In the genomic region with DNA sequence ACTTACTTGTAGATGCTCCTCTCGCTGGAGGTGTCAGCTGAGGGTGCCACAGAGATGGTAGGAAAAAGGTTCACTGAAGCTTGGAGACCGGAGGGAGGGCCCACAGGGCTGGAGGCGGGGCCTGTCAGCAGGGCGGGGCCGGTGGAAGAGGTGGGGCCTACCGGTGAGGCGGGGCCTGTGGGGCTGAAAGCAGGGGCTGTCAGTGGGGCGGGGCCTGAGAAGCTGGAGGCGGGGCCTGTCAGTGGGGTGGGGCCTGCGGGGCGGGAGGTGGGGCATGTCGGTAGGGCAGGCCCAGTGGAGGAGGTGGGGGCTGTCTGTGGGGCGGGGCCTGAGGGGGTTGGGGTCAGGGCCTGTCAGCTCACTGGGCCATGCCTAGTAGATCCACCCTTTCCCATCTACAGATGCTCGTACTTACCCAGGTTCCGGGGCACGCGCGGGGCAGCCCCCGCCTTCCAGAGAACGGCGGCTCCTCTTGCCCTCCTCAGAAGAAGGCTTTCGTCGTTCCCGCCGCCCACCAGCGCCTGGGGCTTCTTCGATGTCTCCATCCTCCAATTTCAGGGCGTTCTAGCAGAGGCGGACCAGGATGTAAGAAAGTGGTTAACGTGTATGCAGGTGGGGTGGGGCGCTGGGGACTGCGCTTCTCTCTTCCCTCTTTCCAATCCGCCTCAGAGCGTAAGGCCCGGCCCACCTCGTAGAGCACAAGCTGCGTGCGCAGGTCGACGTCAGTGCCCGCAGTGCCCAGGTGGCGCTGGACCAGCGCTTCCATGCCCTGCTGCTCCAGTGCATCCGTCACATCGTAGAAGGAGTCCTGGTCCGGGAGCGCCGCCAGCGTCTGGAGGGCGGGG, we compare ENCODE assay signal across 10 cellular contexts. TPM values are rescaled to one million over a fixed set of nuclear protein-coding genes. Genes with fewer than 3 reads are reported as not detected.
A peak's percentile ranks its signal among the peaks of the same experiment; 100 is the strongest.
DNase-seq lines count a peak whose midpoint lies in the region; ATAC-seq and TF ChIP-seq lines count a peak whose summit lies in the region.
"Had no signal": no experiment of that assay in that cellular context is flagged by ENCODE, and none has a peak within 500 bp of the region (broad histone marks: within the 10 kb centered on the region; RNA-seq: fewer than 3 reads in every experiment).

No MANE protein-coding gene starts in this region.

- no peak overlapping the region for H3K4me3 ChIP-seq in MG63
- no peak overlapping the region for H3K4me3 ChIP-seq in endodermal cell (ENCODE audit: low read length)
- no peak overlapping the region for H3K4me3 ChIP-seq in gastrocnemius medialis
- peak overlapping the region in 5 of 59 donors; percentile 5 to 37 (median 16) for H3K4me3 ChIP-seq in dorsolateral prefrontal cortex
- H3K4me3 ChIP-seq: pancreas, PC-9 had no signal

- no peaks in the 10 kb centered on the region for H3K27me3 Mint-ChIP-seq in activated CD4-positive, alpha-beta memory T cell treated with anti-CD3 and anti-CD28 coated beads for 36 hours
- no peaks in the 10 kb centered on the region for H3K27me3 Mint-ChIP-seq in endodermal cell (ENCODE audit: insufficient read depth)

- H3K9me3 Mint-ChIP-seq in activated CD4-positive, alpha-beta memory T cell treated with anti-CD3 and anti-CD28 coated beads for 36 hours = no peaks in the 10 kb centered on the region
- no peaks in the 10 kb centered on the region for H3K9me3 Mint-ChIP-seq in endodermal cell

- POLR2A ChIA-PET in GM10248 (lab: Yijun Ruan, JAX) = interaction anchor here (1.0 to 1.5 kb wide), 2 partner anchors 10 to 11 kb away, joined by 5 to 9 read pairs; partner anchors contain the start of genes FHOD1 and TMEM208
- POLR2A ChIA-PET in activated CD4-positive, alpha-beta memory T cell treated with anti-CD3 and anti-CD28 coated beads for 36 hours (lab: Charles Lee) = interaction anchor here (0.5 to 1.9 kb wide), 4 partner anchors 8 to 61 kb away, joined by 4 to 10 read pairs (median 7); partner anchors contain the start of genes FHOD1 and TMEM208

- peaks cover 21% of the 10 kb centered on the region for H3K4me1 Mint-ChIP-seq in activated CD4-positive, alpha-beta memory T cell treated with anti-CD3 and anti-CD28 coated beads for 36 hours (ENCODE audit: low read depth)
- H3K4me1 Mint-ChIP-seq in endodermal cell = peaks cover 6% of the 10 kb centered on the region

- H3K36me3 ChIP-seq in MG63 (peaks cover 2% of the 10 kb centered on the region), endodermal cell (ENCODE audit: control insufficient read depth, insufficient read depth, low read length) (peaks cover 89% of the 10 kb centered on the region), gastrocnemius medialis (peaks cover 0 to 74% of the 10 kb centered on the region in 2 donors)

- no peak overlapping the region for H3K9ac ChIP-seq in endodermal cell (ENCODE audit: extremely low read depth, low read length, poor library complexity, severe bottlenecking)

- intact Hi-C loops in activated CD4-positive, alpha-beta memory T cell treated with anti-CD3 and anti-CD28 coated beads for 36 hours (cut with micrococcal nuclease) = loop anchor here (1.0 kb wide), 2 partner anchors 8 to 9 kb away; partner anchors contain the start of gene TMEM208
- intact Hi-C loops in gastrocnemius medialis (cut with DNase I; ENCODE audit: low total_unique reads) (no loop called here), dorsolateral prefrontal cortex (cut with DNase I) (no loop called here)

- 88 to 97% methylated on average over 36 to 46 of the region's 50 CpGs for whole genome bisulfite sequencing in endodermal cell (ENCODE audit: insufficient coverage in 1 of 2, insufficient read length in 1 of 2), 2 experiments

- H3K27me3 ChIP-seq in MG63 = no peaks in the 10 kb centered on the region
- H3K27me3 ChIP-seq in endodermal cell (ENCODE audit: control insufficient read depth, insufficient read depth, low read length, poor library complexity, severe bottlenecking) = no peaks in the 10 kb centered on the region
- no peaks in the 10 kb centered on the region for H3K27me3 ChIP-seq in gastrocnemius medialis
- H3K27me3 ChIP-seq in dorsolateral prefrontal cortex = no peaks in the 10 kb centered on the region
- H3K27me3 ChIP-seq: pancreas had no signal

- H3K36me3 Mint-ChIP-seq in activated CD4-positive, alpha-beta memory T cell treated with anti-CD3 and anti-CD28 coated beads for 36 hours = peaks cover 36% of the 10 kb centered on the region
- H3K36me3 Mint-ChIP-seq in endodermal cell (ENCODE audit: low read depth) = peaks cover 57% of the 10 kb centered on the region

- CTCF ChIA-PET in GM10248 (lab: Yijun Ruan, JAX) = interaction anchor here (2.4 to 4.9 kb wide), 2 partner anchors 9 kb away, joined by 14 to 32 read pairs; partner anchors contain the start of genes FHOD1 and TMEM208
- CTCF ChIA-PET in activated CD4-positive, alpha-beta memory T cell treated with anti-CD3 and anti-CD28 coated beads for 36 hours (lab: Charles Lee) = interaction anchor here (1.6 to 1.8 kb wide), 4 partner anchors 8 to 10 kb away, joined by 4 to 5 read pairs (median 4); partner anchors contain the start of gene TMEM208

- in situ Hi-C loops in gastrocnemius medialis (cut with MboI; ENCODE audit: low sequenced_read_pairs in 4 of 4) = no loop called here

- H3K4me3 Mint-ChIP-seq in activated CD4-positive, alpha-beta memory T cell treated with anti-CD3 and anti-CD28 coated beads for 36 hours = peak overlapping the region; percentile 76
- no peak overlapping the region for H3K4me3 Mint-ChIP-seq in endodermal cell

- H3K27ac ChIP-seq in endodermal cell (ENCODE audit: low read depth, low read length) (no peak overlapping the region), gastrocnemius medialis (peak overlapping the region; percentile 94 to 99 (median 98)), dorsolateral prefrontal cortex (no peak overlapping the region)
- H3K27ac ChIP-seq: pancreas, PC-9 had no signal

- peaks cover 3% of the 10 kb centered on the region for H3K4me1 ChIP-seq in endodermal cell (ENCODE audit: control insufficient read depth, insufficient read depth, low read length)
- H3K4me1 ChIP-seq in gastrocnemius medialis = peaks cover 34 to 35% of the 10 kb centered on the region in 2 donors

- no peak for TF ChIP-seq POLR2A in gastrocnemius medialis (IDR thresholded peaks at IDR 0.05)

- DNase-seq in GM10248 (ENCODE audit: extremely low spot score) = peak; percentile 79
- DNase-seq in MG63 = peak; percentile 50
- DNase-seq in activated CD4-positive, alpha-beta memory T cell treated with anti-CD3 and anti-CD28 coated beads for 36 hours = peak; percentile 91
- peak; percentile 98 for DNase-seq in endodermal cell
- DNase-seq in gastrocnemius medialis = peak; percentile 43 to 82
- no peak for DNase-seq in NCI-H446 (lab: John Stamatoyannopoulos, UW)
- DNase-seq in dorsolateral prefrontal cortex = no peak

- no peak for TF ChIP-seq CTCF in GM10248 (IDR thresholded peaks at IDR 0.05; ENCODE audit: control extremely low read depth, extremely low read depth, low read depth, missing control alignments)
- TF ChIP-seq CTCF in endodermal cell (conservative IDR thresholded peaks at IDR 0.05) = no peak
- TF ChIP-seq CTCF in gastrocnemius medialis (IDR thresholded peaks at IDR 0.05 in 4 of 5, conservative IDR thresholded peaks at IDR 0.05 in 1 of 5) = no peak
- no peak for TF ChIP-seq CTCF in dorsolateral prefrontal cortex (IDR thresholded peaks at IDR 0.05 in 54 of 56, conservative IDR thresholded peaks at IDR 0.05 in 2 of 56; ENCODE audit: low read depth in 1 of 56, partially characterized antibody in 56 of 56)

- H3K27ac Mint-ChIP-seq in activated CD4-positive, alpha-beta memory T cell treated with anti-CD3 and anti-CD28 coated beads for 36 hours = peak overlapping the region; percentile 98
- H3K27ac Mint-ChIP-seq in endodermal cell = no peak overlapping the region

- ATAC-seq in gastrocnemius medialis (peak in 1 of 2 donors; percentile 18), GM19023 (IDR thresholded peaks at IDR 0.05; ENCODE audit: unreplicated experiment) (no peak)

- H3K9me3 ChIP-seq in MG63 (no peaks in the 10 kb centered on the region), endodermal cell (ENCODE audit: control insufficient read depth, low read length) (no peaks in the 10 kb centered on the region), gastrocnemius medialis (no peaks in the 10 kb centered on the region)
- H3K9me3 ChIP-seq: pancreas had no signal

RNA-seq across cellular contexts. Expression of gene TMEM208, which starts 9.8 kb away (rescaled TPM):
- total RNA-seq in MG63 (2014; rRNA removed; shearing (Covaris generic); ENCODE audit: low replicate concordance) = 27.1 and 33.2 TPM in 2 replicates
- 10 to 100 TPM; 36.7 to 39.3 TPM for total RNA-seq in activated CD4-positive, alpha-beta memory T cell treated with anti-CD3 and anti-CD28 coated beads for 36 hours
- 10 to 100 TPM; 43.1 to 46.4 TPM for total RNA-seq in endodermal cell
- 40.4 TPM for polyA plus RNA-seq in endodermal cell (2013, experiment 1 of 2)
- polyA plus RNA-seq in endodermal cell (2013, experiment 2 of 2) = 36.2 TPM
- total RNA-seq in gastrocnemius medialis = 10 to 100 TPM; 14.7 to 35.8 (median 29.2) TPM
- 10 to 100 TPM; 16.2 to 40.3 (median 28.1) TPM for total RNA-seq in dorsolateral prefrontal cortex

RNA-seq across cellular contexts. Expression of gene FHOD1, which starts 10.5 kb away (rescaled TPM):
- 7.7 and 8.9 TPM in 2 replicates for total RNA-seq in MG63 (2014; rRNA removed; shearing (Covaris generic); ENCODE audit: low replicate concordance)
- total RNA-seq in activated CD4-positive, alpha-beta memory T cell treated with anti-CD3 and anti-CD28 coated beads for 36 hours = 100 to 1,000 TPM in 1 of 2 experiments, 10 to 100 TPM in 1; 96.3 to 111 TPM
- 10 to 100 TPM; 51.7 to 71.9 TPM for total RNA-seq in endodermal cell
- polyA plus RNA-seq in endodermal cell (2013, experiment 1 of 2) = 31.9 TPM
- polyA plus RNA-seq in endodermal cell (2013, experiment 2 of 2) = 31.3 TPM
- total RNA-seq in gastrocnemius medialis = 10 to 100 TPM; 26.3 to 65.3 (median 52.4) TPM
- total RNA-seq in dorsolateral prefrontal cortex = 10 to 100 TPM in 102 of 120 experiments, 1 to 10 TPM in 18; 5.4 to 26.6 (median 13.7) TPM

RNA-seq across cellular contexts. Expression of gene SLC9A5, which starts 12.0 kb away (rescaled TPM):
- 0.03 TPM in 1 of 2 replicates, not detected in the other for total RNA-seq in MG63 (2014; rRNA removed; shearing (Covaris generic); ENCODE audit: low replicate concordance)
- 1 to 10 TPM; 5.9 to 6.1 TPM for total RNA-seq in activated CD4-positive, alpha-beta memory T cell treated with anti-CD3 and anti-CD28 coated beads for 36 hours
- total RNA-seq in endodermal cell (1 to 10 TPM; 8.9 to 9.0 TPM), gastrocnemius medialis (1 to 10 TPM in 3 of 4 donors, under 1 TPM in 1; 0.61 to 2.0 (median 1.2) TPM), dorsolateral prefrontal cortex (10 to 100 TPM in 69 of 120 experiments, 1 to 10 TPM in 51; 3.0 to 25.8 (median 10.6) TPM)
- polyA plus RNA-seq in endodermal cell (2013, experiment 1 of 2) = 4.8 TPM
- 4.6 TPM for polyA plus RNA-seq in endodermal cell (2013, experiment 2 of 2)

RNA-seq across cellular contexts. Expression of gene ELMO3, which starts 37.8 kb away (rescaled TPM):
- 1.9 TPM in 1 of 2 replicates, not detected in the other for total RNA-seq in MG63 (2014; rRNA removed; shearing (Covaris generic); ENCODE audit: low replicate concordance)
- 1 to 10 TPM; 5.1 to 5.9 TPM for total RNA-seq in activated CD4-positive, alpha-beta memory T cell treated with anti-CD3 and anti-CD28 coated beads for 36 hours
- total RNA-seq in endodermal cell (1 to 10 TPM; 5.6 to 6.4 TPM), gastrocnemius medialis (under 1 TPM; 0.09 to 0.55 (median 0.29) TPM), dorsolateral prefrontal cortex (1 to 10 TPM in 96 of 120 experiments, under 1 TPM in 24; 0.41 to 2.9 (median 1.3) TPM)
- polyA plus RNA-seq in endodermal cell (2013, experiment 1 of 2) = 2.5 TPM
- 2.4 TPM for polyA plus RNA-seq in endodermal cell (2013, experiment 2 of 2)

RNA-seq across cellular contexts. Expression of gene PLEKHG4, which starts 42.6 kb away (rescaled TPM):
- total RNA-seq in MG63 (2014; rRNA removed; shearing (Covaris generic); ENCODE audit: low replicate concordance) = 78.0 and 80.1 TPM in 2 replicates
- total RNA-seq in activated CD4-positive, alpha-beta memory T cell treated with anti-CD3 and anti-CD28 coated beads for 36 hours = 10 to 100 TPM; 22.7 to 24.6 TPM
- 10 to 100 TPM; 10.5 to 12.4 TPM for total RNA-seq in endodermal cell
- 6.1 TPM for polyA plus RNA-seq in endodermal cell (2013, experiment 1 of 2)
- polyA plus RNA-seq in endodermal cell (2013, experiment 2 of 2) = 3.8 TPM
- total RNA-seq in gastrocnemius medialis = 10 to 100 TPM in 1 of 4 donors, 1 to 10 TPM in 3; 1.1 to 16.5 (median 2.6) TPM
- 10 to 100 TPM in 3 of 120 experiments, 1 to 10 TPM in 117; 1.2 to 17.6 (median 4.5) TPM for total RNA-seq in dorsolateral prefrontal cortex

Comparison
In these comparisons a context has a peak if more than half of its experiments do, and no peak if none do; other contexts are left out.
1. DNase-seq: peak in GM10248 (single experiment), MG63 (single experiment), activated CD4-positive, alpha-beta memory T cell treated with anti-CD3 and anti-CD28 coated beads for 36 hours (single experiment), endodermal cell (single experiment) and gastrocnemius medialis (2 of 2); none in NCI-H446 (0 of 2) and dorsolateral prefrontal cortex (0 of 10).
2. H3K27ac ChIP-seq: peak in gastrocnemius medialis (4 of 4); none in endodermal cell (single experiment) and dorsolateral prefrontal cortex (0 of 59).